Comparison of ENCODE assay signal across 15 cellular contexts in genomic region chr2:1569879-1570450, GRCh38.
DNase-seq lines count a peak whose midpoint lies in the region; ATAC-seq and TF ChIP-seq lines count a peak whose summit lies in the region.
"Had no signal": no experiment of that assay in that cellular context is flagged by ENCODE, and none has a peak within 500 bp of the region (broad histone marks: within the 10 kb centered on the region; RNA-seq: fewer than 3 reads in every experiment).

No MANE protein-coding gene starts in this region.

- H3K4me1 ChIP-seq in foreskin keratinocyte (no peaks in the 10 kb centered on the region), osteoblast (ENCODE audit: insufficient read depth, low read length) (peaks cover 17% of the 10 kb centered on the region), testis (no peaks in the 10 kb centered on the region)
- H3K4me1 ChIP-seq: HAP-1 had no signal

- TF ChIP-seq CTCF in foreskin keratinocyte (conservative IDR thresholded peaks at IDR 0.05) (no peak), osteoblast (IDR thresholded peaks at IDR 0.05; ENCODE audit: extremely low read depth, low read depth, low read length) (no peak), testis (IDR thresholded peaks at IDR 0.05) (no peak), HFFc6 (IDR thresholded peaks at IDR 0.05) (no peak)

- intact Hi-C loops in testis (cut with DNase I; ENCODE audit: low total_unique reads) = no loop called here

- no peak overlapping the region for H3K4me3 Mint-ChIP-seq in HFFc6
- H3K4me3 Mint-ChIP-seq: CD4-positive, alpha-beta T cell had no signal

- H3K9me3 ChIP-seq in osteoblast (ENCODE audit: low read depth, low read length) = no peaks in the 10 kb centered on the region
- H3K9me3 ChIP-seq in testis = no peaks in the 10 kb centered on the region
- H3K9me3 ChIP-seq: HAP-1 had no signal

- H3K36me3 ChIP-seq in osteoblast (ENCODE audit: insufficient read depth, low read length) (no peaks in the 10 kb centered on the region), testis (ENCODE audit: low read depth, missing control alignments) (no peaks in the 10 kb centered on the region)
- H3K36me3 ChIP-seq: BLaER1 treated with 17β-estradiol and CSF1 and Interleukin-3, amounts not matched to agents 10 nM and 100 nM; HAP-1 had no signal

- H3K27ac Mint-ChIP-seq in HFFc6 = no peak overlapping the region
- H3K27ac Mint-ChIP-seq: CD4-positive, alpha-beta T cell had no signal

- H3K27me3 ChIP-seq in foreskin keratinocyte (peaks cover 6% of the 10 kb centered on the region), osteoblast (ENCODE audit: insufficient read depth, low read length) (peaks cover 3% of the 10 kb centered on the region), testis (no peaks in the 10 kb centered on the region)
- H3K27me3 ChIP-seq: BLaER1 treated with 17β-estradiol and CSF1 and Interleukin-3, amounts not matched to agents 10 nM and 100 nM had no signal

- H3K4me1 Mint-ChIP-seq in HFFc6 (ENCODE audit: low read depth) = peaks cover 15% of the 10 kb centered on the region

- no peaks in the 10 kb centered on the region for H3K79me2 ChIP-seq in osteoblast (ENCODE audit: insufficient read depth, low read length)

- DNase-seq in activated CD8-positive, alpha-beta memory T cell treated with anti-CD3 and anti-CD28 coated beads, Interleukin-2, amount 50 U/mL, for 48 hours = peak; percentile 26
- DNase-seq in activated CD8-positive, alpha-beta memory T cell treated with anti-CD3 and anti-CD28 coated beads, Interleukin-2, amount 50 U/mL, for 4 hours = no peak
- DNase-seq in foreskin keratinocyte = no peak
- DNase-seq in osteoblast (ENCODE audit: insufficient read length, low spot score, missing footprints) = peak; percentile 73
- DNase-seq in testis = peak; percentile 2
- DNase-seq in HFFc6 = no peak
- no peak for DNase-seq in globus pallidus (ENCODE audit: low spot score)
- DNase-seq in NCI-H1694 (lab: John Stamatoyannopoulos, UW) = no peak
- DNase-seq: 8988T; ACHN; Calu3; CD4-positive, alpha-beta T cell; DMS 273 treated with DMSO at 0.1 percent for 48 hours had no signal

- no peaks in the 10 kb centered on the region for H4K20me1 ChIP-seq in osteoblast (ENCODE audit: insufficient read depth, low read length)

- H2AFZ ChIP-seq in osteoblast (ENCODE audit: low read length) = no peak overlapping the region

- H3K9me3 Mint-ChIP-seq in HFFc6 = peaks cover 10% of the 10 kb centered on the region

- 86 to 89% methylated on average over 10 of the region's 10 CpGs for WGBS in testis, 2 donors

- no peak for TF ChIP-seq POLR2A in testis (IDR thresholded peaks at IDR 0.05)

- H3K4me3 ChIP-seq in osteoblast (ENCODE audit: insufficient read depth, low read length) = no peak overlapping the region
- no peak overlapping the region for H3K4me3 ChIP-seq in testis
- H3K4me3 ChIP-seq: BLaER1 treated with 17β-estradiol and CSF1 and Interleukin-3, amounts not matched to agents 10 nM and 100 nM; HAP-1 had no signal

- H3K27ac ChIP-seq in foreskin keratinocyte = no peak overlapping the region
- no peak overlapping the region for H3K27ac ChIP-seq in osteoblast (ENCODE audit: low read depth, low read length)
- no peak overlapping the region for H3K27ac ChIP-seq in testis
- H3K27ac ChIP-seq: BLaER1 treated with 17β-estradiol and CSF1 and Interleukin-3, amounts not matched to agents 10 nM and 100 nM had no signal

- no peak overlapping the region for H3K4me2 ChIP-seq in osteoblast (ENCODE audit: insufficient read depth, low read length)
- H3K4me2 ChIP-seq: BLaER1 treated with 17β-estradiol and CSF1 and Interleukin-3, amounts not matched to agents 10 nM and 100 nM had no signal

- peaks cover 15% of the 10 kb centered on the region for H3K27me3 Mint-ChIP-seq in HFFc6 (ENCODE audit: insufficient read depth)
- H3K27me3 Mint-ChIP-seq: CD4-positive, alpha-beta T cell had no signal

- no peaks in the 10 kb centered on the region for H3K36me3 Mint-ChIP-seq in HFFc6 (ENCODE audit: low read depth)

- ATAC-seq in foreskin keratinocyte = peak; percentile 18

Comparison
In these comparisons a context has a peak if more than half of its experiments do, and no peak if none do; other contexts are left out.
1. DNase-seq: peak in activated CD8-positive, alpha-beta memory T cell treated with anti-CD3 and anti-CD28 coated beads, Interleukin-2, amount 50 U/mL, for 48 hours (single experiment), osteoblast (single experiment) and testis (single experiment); none in activated CD8-positive, alpha-beta memory T cell treated with anti-CD3 and anti-CD28 coated beads, Interleukin-2, amount 50 U/mL, for 4 hours (single experiment), foreskin keratinocyte (0 of 2), HFFc6 (single experiment), globus pallidus (single experiment) and NCI-H1694 (single experiment).